30 cellular contexts compared by ENCODE assay signal in the genomic region with DNA sequence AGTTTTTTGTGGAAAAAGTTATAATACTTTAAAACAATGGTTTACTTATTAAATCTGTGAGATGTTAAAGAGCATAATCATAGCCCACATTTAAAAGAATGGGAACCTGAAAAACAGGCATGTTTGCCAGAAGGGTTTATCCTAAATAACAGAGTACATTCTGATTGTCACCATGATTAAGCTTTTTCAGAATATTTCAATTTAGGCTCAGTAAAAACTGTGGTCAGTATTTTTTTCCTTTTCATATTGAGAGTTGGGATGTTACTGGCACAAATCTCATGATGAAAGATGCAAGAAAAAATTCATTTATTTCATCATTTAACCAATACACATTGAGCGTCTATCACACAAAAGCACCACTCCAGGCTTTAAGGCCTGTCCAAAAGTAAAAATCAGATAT. TPM values are rescaled to one million over a fixed set of nuclear protein-coding genes. Genes with fewer than 3 reads are reported as not detected.
DNase-seq lines count a peak whose midpoint lies in the region; ATAC-seq, FAIRE-seq and TF ChIP-seq lines count a peak whose summit lies in the region.
"Had no signal": no experiment of that assay in that cellular context is flagged by ENCODE, and none has a peak within 500 bp of the region (broad histone marks: within the 10 kb centered on the region; RNA-seq: fewer than 3 reads in every experiment).

No MANE protein-coding gene starts in this region.

- ATAC-seq in GM18511 (IDR thresholded peaks at IDR 0.05; ENCODE audit: unreplicated experiment), result no peak
- ATAC-seq: activated T-helper 17 cell treated with anti-CD3 and anti-CD28 coated beads, Interleukin-2, amount 50 U/mL, for 72 hours; HCT116; K562; natural killer cell treated with Interleukin-12 subunit alpha and Interleukin-12 subunit beta and Interleukin-15 and Interleukin-18, amount 100 ng/mL, for 72 hours; Panc1 had no signal

- CTCF ChIA-PET in MCF 10A (lab: Yijun Ruan, JAX), result interaction anchor here (0.5 to 3.0 kb wide), 10 partner anchors 14 to 974 kb away, joined by 3 to 12 read pairs (median 4); no protein-coding TSS in a partner anchor

- H3K9me3 ChIP-seq in breast epithelium (no peaks in the 10 kb centered on the region), uterus (no peaks in the 10 kb centered on the region)
- H3K9me3 ChIP-seq: ovary, spleen had no signal

- H3K27me3 Mint-ChIP-seq in MCF 10A (ENCODE audit: insufficient read depth, unreplicated experiment) (no peaks in the 10 kb centered on the region), chondrocyte (ENCODE audit: low read depth) (no peaks in the 10 kb centered on the region), nephron (ENCODE audit: low read depth) (no peaks in the 10 kb centered on the region)
- H3K27me3 Mint-ChIP-seq: activated CD4-positive, alpha-beta memory T cell treated with anti-CD3 and anti-CD28 coated beads for 36 hours; activated naive CD4-positive, alpha-beta T cell treated with anti-CD3 and anti-CD28 coated beads, Interleukin-2, amount 50 U/mL, for 24 hours; activated T-helper 17 cell treated with anti-CD3 and anti-CD28 coated beads, Interleukin-2, amount 50 U/mL, for 72 hours had no signal

- H3K27ac ChIP-seq in breast epithelium, result peak overlapping the region; percentile 21 to 48
- peak overlapping the region; percentile 33 to 53 for H3K27ac ChIP-seq in uterus
- H3K27ac ChIP-seq: spleen had no signal

- DNase-seq in breast epithelium (ENCODE audit: low spot score in 2 of 2) (no peak), MCF 10A (ENCODE audit: unreplicated experiment) (no peak), chondrocyte (ENCODE audit: low spot score) (no peak), uterus (no peak), GM12891 (ENCODE audit: insufficient read length, low spot score) (no peak), T1000 (lab: John Stamatoyannopoulos, UW) (no peak)
- DNase-seq: 8988T; activated CD4-positive, alpha-beta memory T cell treated with anti-CD3 and anti-CD28 coated beads for 36 hours; activated CD4-positive, CD25-positive, alpha-beta regulatory T cell treated with anti-CD3 and anti-CD28 coated beads, Interleukin-2, amount 50 U/mL, for 72 hours; activated CD8-positive, alpha-beta memory T cell treated with anti-CD3 and anti-CD28 coated beads, Interleukin-2, amount 50 U/mL, for 48 hours; anterior cingulate cortex; CD8-positive, alpha-beta memory T cell; DMS53; kidney; NCI-H1105 treated with DMSO at 0.1 percent for 48 hours; NCI-H1930; NCI-H526 treated with DMSO at 0.1 percent for 48 hours; ovary; retina; spleen had no signal

- POLR2A ChIA-PET in MCF 10A (lab: Yijun Ruan, JAX), result interaction anchor here (0.6 to 3.7 kb wide), 5 partner anchors 9 to 171 kb away, joined by 3 to 35 read pairs (median 4); a partner anchor contains a TSS

- no peak for FAIRE-seq in GM12891 (lab: Jason Lieb, UNC)
- FAIRE-seq: K562, kidney, urothelium cell line had no signal

- H3K27ac Mint-ChIP-seq in MCF 10A (ENCODE audit: low read depth, unreplicated experiment) (no peak overlapping the region), chondrocyte (ENCODE audit: unreplicated experiment) (peak overlapping the region; percentile 70), nephron (peak overlapping the region; percentile 44 to 86 (median 78))
- H3K27ac Mint-ChIP-seq: activated CD4-positive, alpha-beta memory T cell treated with anti-CD3 and anti-CD28 coated beads for 36 hours; activated naive CD4-positive, alpha-beta T cell treated with anti-CD3 and anti-CD28 coated beads, Interleukin-2, amount 50 U/mL, for 24 hours; activated T-helper 17 cell treated with anti-CD3 and anti-CD28 coated beads, Interleukin-2, amount 50 U/mL, for 72 hours; B cell; CD8-positive, alpha-beta memory T cell; natural killer cell treated with Interleukin-12 subunit alpha and Interleukin-12 subunit beta and Interleukin-15 and Interleukin-18, amount 100 ng/mL, for 72 hours had no signal

- H3K36me3 ChIP-seq in breast epithelium (no peaks in the 10 kb centered on the region), uterus (no peaks in the 10 kb centered on the region)
- H3K36me3 ChIP-seq: ovary, spleen had no signal

- TF ChIP-seq POLR2A in breast epithelium (IDR thresholded peaks at IDR 0.05), result no peak
- TF ChIP-seq POLR2A in uterus (IDR thresholded peaks at IDR 0.05), result no peak
- no peak for TF ChIP-seq POLR2A in GM12891 (IDR thresholded peaks at IDR 0.05; ENCODE audit: low read depth, low read length)

- TF ChIP-seq CTCF in breast epithelium (IDR thresholded peaks at IDR 0.05), result no peak
- TF ChIP-seq CTCF in MCF 10A (IDR thresholded peaks at IDR 0.05; ENCODE audit: unreplicated experiment), result no peak
- TF ChIP-seq CTCF in chondrocyte (IDR thresholded peaks at IDR 0.05), result no peak
- no peak for TF ChIP-seq CTCF in nephron (IDR thresholded peaks at IDR 0.05; ENCODE audit: unreplicated experiment in 3 of 3)
- TF ChIP-seq CTCF in uterus (IDR thresholded peaks at IDR 0.05), result no peak

- peaks cover 44% of the 10 kb centered on the region for H3K4me1 Mint-ChIP-seq in MCF 10A (ENCODE audit: insufficient read depth, unreplicated experiment)
- H3K4me1 Mint-ChIP-seq in chondrocyte (ENCODE audit: low read depth), result peaks cover 73% of the 10 kb centered on the region
- H3K4me1 Mint-ChIP-seq in nephron, result peaks cover 29% of the 10 kb centered on the region
- H3K4me1 Mint-ChIP-seq: activated naive CD4-positive, alpha-beta T cell treated with anti-CD3 and anti-CD28 coated beads, Interleukin-2, amount 50 U/mL, for 24 hours; activated T-helper 17 cell treated with anti-CD3 and anti-CD28 coated beads, Interleukin-2, amount 50 U/mL, for 72 hours; B cell; CD8-positive, alpha-beta memory T cell had no signal

- intact Hi-C loops in breast epithelium (cut with DNase I; ENCODE audit: low total_unique reads), result no loop called here
- intact Hi-C loops in MCF 10A (cut with micrococcal nuclease), result loop anchor here (5.0 kb wide), 1 partner anchor 178 kb away; no protein-coding TSS in a partner anchor
- intact Hi-C loops in uterus (cut with DNase I; ENCODE audit: low total_unique reads), result no loop called here

- H3K27me3 ChIP-seq in breast epithelium (no peaks in the 10 kb centered on the region), uterus (no peaks in the 10 kb centered on the region)
- H3K27me3 ChIP-seq: ovary, spleen had no signal

- BruUV-seq in MCF 10A (replicated peaks; lab: Mats Ljungman, UMichigan), result no TSS peak

- H3K4me3 Mint-ChIP-seq in MCF 10A (ENCODE audit: unreplicated experiment) (no peak overlapping the region), chondrocyte (ENCODE audit: unreplicated experiment) (no peak overlapping the region), nephron (no peak overlapping the region)
- H3K4me3 Mint-ChIP-seq: activated CD4-positive, alpha-beta memory T cell treated with anti-CD3 and anti-CD28 coated beads for 36 hours; activated naive CD4-positive, alpha-beta T cell treated with anti-CD3 and anti-CD28 coated beads, Interleukin-2, amount 50 U/mL, for 24 hours; activated T-helper 17 cell treated with anti-CD3 and anti-CD28 coated beads, Interleukin-2, amount 50 U/mL, for 72 hours; B cell; CD8-positive, alpha-beta memory T cell; natural killer cell treated with Interleukin-12 subunit alpha and Interleukin-12 subunit beta and Interleukin-15 and Interleukin-18, amount 100 ng/mL, for 72 hours had no signal

- H3K36me3 Mint-ChIP-seq in MCF 10A (ENCODE audit: insufficient read depth, unreplicated experiment), result no peaks in the 10 kb centered on the region
- H3K36me3 Mint-ChIP-seq in chondrocyte (ENCODE audit: low read depth), result no peaks in the 10 kb centered on the region
- no peaks in the 10 kb centered on the region for H3K36me3 Mint-ChIP-seq in nephron (ENCODE audit: low read depth)
- H3K36me3 Mint-ChIP-seq: activated CD4-positive, alpha-beta memory T cell treated with anti-CD3 and anti-CD28 coated beads for 36 hours; activated naive CD4-positive, alpha-beta T cell treated with anti-CD3 and anti-CD28 coated beads, Interleukin-2, amount 50 U/mL, for 24 hours; CD8-positive, alpha-beta memory T cell; natural killer cell treated with Interleukin-12 subunit alpha and Interleukin-12 subunit beta and Interleukin-15 and Interleukin-18, amount 100 ng/mL, for 72 hours had no signal

- no peak overlapping the region for H3K4me3 ChIP-seq in breast epithelium
- no peak overlapping the region for H3K4me3 ChIP-seq in uterus
- H3K4me3 ChIP-seq: K562, ovary, spleen had no signal

- H3K4me1 ChIP-seq in breast epithelium (peaks cover 3 to 5% of the 10 kb centered on the region in 2 donors), uterus (peaks cover 0 to 7% of the 10 kb centered on the region in 2 donors)
- H3K4me1 ChIP-seq: spleen had no signal

- H3K9me3 Mint-ChIP-seq in MCF 10A (ENCODE audit: unreplicated experiment) (no peaks in the 10 kb centered on the region), chondrocyte (ENCODE audit: low read depth) (no peaks in the 10 kb centered on the region), nephron (no peaks in the 10 kb centered on the region)
- H3K9me3 Mint-ChIP-seq: activated CD4-positive, alpha-beta memory T cell treated with anti-CD3 and anti-CD28 coated beads for 36 hours; activated naive CD4-positive, alpha-beta T cell treated with anti-CD3 and anti-CD28 coated beads, Interleukin-2, amount 50 U/mL, for 24 hours; activated T-helper 17 cell treated with anti-CD3 and anti-CD28 coated beads, Interleukin-2, amount 50 U/mL, for 72 hours; CD8-positive, alpha-beta memory T cell; natural killer cell treated with Interleukin-12 subunit alpha and Interleukin-12 subunit beta and Interleukin-15 and Interleukin-18, amount 100 ng/mL, for 72 hours had no signal

TF ChIP-seq in GM12891, 5 proteins besides CTCF, POLR2A, EP300 and RAD21:
- TF ChIP-seq POU2F2 (IDR thresholded peaks at IDR 0.05; ENCODE audit: low read depth, low read length) (no peak), POLR2AphosphoS5 (IDR thresholded peaks at IDR 0.05; ENCODE audit: low read depth, low read length) (no peak), TAF1 (IDR thresholded peaks at IDR 0.05; ENCODE audit: low read depth, low read length) (no peak), SPI1 (IDR thresholded peaks at IDR 0.05; ENCODE audit: low read depth, low read length) (no peak), PAX5 (IDR thresholded peaks at IDR 0.05; ENCODE audit: insufficient read depth, low read length, severe bottlenecking) (no peak)

RNA-seq across cellular contexts. Expression of a gene that starts 18.6 kb away (rescaled TPM):
- total RNA-seq in breast epithelium, result 100 to 1,000 TPM; 137 to 244 (median 168) TPM
- total RNA-seq in MCF 10A (2022), result 85.3 and 96.2 TPM in 2 replicates
- 114 to 181 TPM (median 120 TPM) in 3 replicates for total RNA-seq in chondrocyte
- total RNA-seq in uterus, result 100 to 1,000 TPM in 3 of 4 donors, 10 to 100 TPM in 1; 93.7 to 173 (median 109) TPM
- 0.82 TPM for polyA plus RNA-seq in GM12891 (2012; ENCODE audit: low read depth, missing spikeins)
